In genomic region chr2:64825831-64826496, GRCh38 we compare ENCODE assay signal across 17 cellular contexts.
DNase-seq lines count a peak whose midpoint lies in the region; ATAC-seq and TF ChIP-seq lines count a peak whose summit lies in the region.
"Had no signal": no experiment of that assay in that cellular context is flagged by ENCODE, and none has a peak within 500 bp of the region (broad histone marks: within the 10 kb centered on the region; RNA-seq: fewer than 3 reads in every experiment).

No MANE protein-coding gene starts in this region.

- TF ChIP-seq EP300 in tibial nerve (IDR thresholded peaks at IDR 0.05): no peak

- no peak overlapping the region for H3K4me3 ChIP-seq in GM23248
- H3K4me3 ChIP-seq in PC-3 (ENCODE audit: low read length): no peak overlapping the region
- H3K4me3 ChIP-seq in fibroblast of pulmonary artery (replicated peaks; ENCODE audit: low read depth, low read length): no peak overlapping the region
- no peak overlapping the region for H3K4me3 ChIP-seq in tibial nerve
- H3K4me3 ChIP-seq: BLaER1 treated with 17β-estradiol and CSF1 and Interleukin-3, amounts not matched to agents 10 nM and 100 nM had no signal

- intact Hi-C loops in PC-3 (cut with micrococcal nuclease): no loop called here

- H3K9me2 ChIP-seq in GM23248 (ENCODE audit: insufficient read depth) (no peaks in the 10 kb centered on the region), PC-3 (replicated peaks; ENCODE audit: low read length) (no peaks in the 10 kb centered on the region)

- DNase-seq in A172 (ENCODE audit: low spot score) (peak; percentile 33), GM23248 (peak; percentile 34), PC-3 (peak; percentile 74), fibroblast of pulmonary artery (ENCODE audit: low read depth) (peak; percentile 12), tibial nerve (ENCODE audit: low spot score in 2 of 2) (no peak), SKM-1 treated with dmso at 0.1 percent for 144 hours (lab: John Stamatoyannopoulos, UW; ENCODE audit: unreplicated experiment) (no peak), NCI-H1930 (lab: John Stamatoyannopoulos, UW) (no peak)
- DNase-seq in stimulated activated naive CD4-positive, alpha-beta T cell treated with Interleukin-2 at 50 U/mL for 16 hours (lab: John Stamatoyannopoulos, UW): no peak
- DNase-seq: DMS 273 treated with DMSO at 0.1 percent for 48 hours, H7, NCI-H1436, NCI-H2081, NCI-H510A treated with DMSO at 0.1 percent for 48 hours, NCI-H82, SHP77 treated with DMSO at 0.1 percent for 48 hours had no signal

- no peak overlapping the region for H3K9ac ChIP-seq in GM23248
- H3K9ac ChIP-seq in PC-3 (ENCODE audit: low read length): peak overlapping the region; percentile 51
- H3K9ac ChIP-seq: BLaER1 treated with 17β-estradiol and CSF1 and Interleukin-3, amounts not matched to agents 10 nM and 100 nM had no signal

- TF ChIP-seq CTCF in PC-3 (conservative IDR thresholded peaks at IDR 0.05; ENCODE audit: low read depth, low read length) (no peak), fibroblast of pulmonary artery (IDR thresholded peaks at IDR 0.05; ENCODE audit: low read length, missing control alignments) (no peak), tibial nerve (IDR thresholded peaks at IDR 0.05) (no peak)

- H3K9me3 ChIP-seq in GM23248 (ENCODE audit: low read depth): no peaks in the 10 kb centered on the region
- no peaks in the 10 kb centered on the region for H3K9me3 ChIP-seq in PC-3 (ENCODE audit: low read length)
- no peaks in the 10 kb centered on the region for H3K9me3 ChIP-seq in tibial nerve
- H3K9me3 ChIP-seq: BLaER1 treated with 17β-estradiol and CSF1 and Interleukin-3, amounts not matched to agents 10 nM and 100 nM had no signal

- H3K27me3 ChIP-seq in GM23248 (replicated peaks; ENCODE audit: insufficient read depth) (no peaks in the 10 kb centered on the region), PC-3 (ENCODE audit: low read length) (no peaks in the 10 kb centered on the region), tibial nerve (no peaks in the 10 kb centered on the region)
- H3K27me3 ChIP-seq: BLaER1 treated with 17β-estradiol and CSF1 and Interleukin-3, amounts not matched to agents 10 nM and 100 nM had no signal

- in situ Hi-C loops in GM23248 (cut with MboI): no loop called here

- H3F3A ChIP-seq in GM23248 (ENCODE audit: insufficient read depth) (peaks cover under 1% of the 10 kb centered on the region; the same call in 1 of the 2 replicates), PC-3 (ENCODE audit: low read length, unreplicated experiment) (peaks cover 3% of the 10 kb centered on the region)

- H2AFZ ChIP-seq in GM23248 (no peak overlapping the region), PC-3 (ENCODE audit: low read length) (no peak overlapping the region)

- POLR2A ChIA-PET in PC-3 (lab: Charles Lee; ENCODE audit: unreplicated experiment): interaction anchor here (0.7 kb wide), 1 partner anchor 53 kb away, joined by 4 read pairs; no protein-coding TSS in a partner anchor

- H3K4me1 ChIP-seq in GM23248 (ENCODE audit: insufficient read depth) (peaks cover 2% of the 10 kb centered on the region), PC-3 (ENCODE audit: insufficient read depth, low read length) (peaks cover 34% of the 10 kb centered on the region), tibial nerve (peaks cover 0 to 3% (median 1%) of the 10 kb centered on the region in 4 donors)

- TSS peak; percentile 76 for BruUV-seq in PC-3 (replicated peaks; lab: Mats Ljungman, UMichigan)

- CTCF ChIA-PET in PC-3 (lab: Charles Lee): no interaction called here

- H3K36me3 ChIP-seq in GM23248 (ENCODE audit: low read depth) (no peaks in the 10 kb centered on the region), PC-3 (ENCODE audit: low read depth, low read length) (no peaks in the 10 kb centered on the region), tibial nerve (no peaks in the 10 kb centered on the region)
- H3K36me3 ChIP-seq: BLaER1 treated with 17β-estradiol and CSF1 and Interleukin-3, amounts not matched to agents 10 nM and 100 nM had no signal

- ATAC-seq in PC-3: peak; percentile 74
- ATAC-seq: SK-N-SH treated with all-trans-retinoic acid at 6 μM for 48 hours had no signal

- H3K4me2 ChIP-seq in GM23248 (ENCODE audit: unreplicated experiment) (no peak overlapping the region), PC-3 (ENCODE audit: low read length) (peak overlapping the region; percentile 54)

- no peak for TF ChIP-seq POLR2A in tibial nerve (IDR thresholded peaks at IDR 0.05)

- H3K27ac ChIP-seq in GM23248 (no peak overlapping the region), PC-3 (ENCODE audit: low read length) (peak overlapping the region; percentile 72), tibial nerve (no peak overlapping the region)
- H3K27ac ChIP-seq: BLaER1 treated with 17β-estradiol and CSF1 and Interleukin-3, amounts not matched to agents 10 nM and 100 nM had no signal

- H4K20me1 ChIP-seq in GM23248 (ENCODE audit: insufficient read depth) (no peaks in the 10 kb centered on the region), PC-3 (ENCODE audit: low read length) (no peaks in the 10 kb centered on the region)
- H4K20me1 ChIP-seq: BLaER1 treated with 17β-estradiol and CSF1 and Interleukin-3, amounts not matched to agents 10 nM and 100 nM had no signal

- WGBS in GM23248 (ENCODE audit: low coverage in 1 of 2, low lambda C conversion rate in 2 of 2, missing lambda C conversion rate in 2 of 2), 2 experiments: 78 to 82% methylated on average over 4 of the region's 4 CpGs
- 82 to 83% methylated on average over 4 of the region's 4 CpGs for WGBS in tibial nerve, 2 donors

- H3K79me2 ChIP-seq in GM23248 (ENCODE audit: insufficient read depth) (no peaks in the 10 kb centered on the region), PC-3 (ENCODE audit: low read length) (no peaks in the 10 kb centered on the region)

Comparison
In these comparisons a context has a peak if more than half of its experiments do, and no peak if none do; other contexts are left out.
1. DNase-seq: peak in A172 (single experiment), GM23248 (single experiment), PC-3 (single experiment) and fibroblast of pulmonary artery (single experiment); none in stimulated activated naive CD4-positive, alpha-beta T cell treated with Interleukin-2 at 50 U/mL for 16 hours (single experiment), tibial nerve (0 of 2), SKM-1 treated with dmso at 0.1 percent for 144 hours (single experiment) and NCI-H1930 (0 of 2).